In the genomic region with DNA sequence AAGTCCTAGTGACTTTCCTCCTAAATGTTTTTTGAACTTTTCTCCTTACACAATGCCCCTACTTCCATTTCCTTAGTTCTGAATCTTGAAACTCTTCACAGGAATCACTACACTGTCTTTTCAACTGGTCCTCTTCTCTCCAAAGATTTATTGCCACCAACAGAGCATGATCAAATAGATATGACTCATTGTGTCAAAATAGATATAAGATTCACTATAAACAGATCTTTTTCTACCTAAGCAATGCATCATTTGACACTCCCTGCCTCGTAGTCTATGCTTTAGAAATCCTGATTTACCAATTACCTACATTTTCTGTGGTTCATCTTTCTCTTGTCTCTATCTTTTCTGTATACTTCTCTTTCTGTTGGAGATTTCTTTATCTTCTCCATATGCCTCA, we compare ENCODE assay signal across 1 cellular context.
A peak's percentile ranks its signal among the peaks of the same experiment; 100 is the strongest.
TF ChIP-seq lines count a peak whose summit lies in the region.

No MANE protein-coding gene starts in this region.

TF ChIP-seq in SK-N-SH treated with all-trans-retinoic acid at 6 μM for 48 hours, 23 proteins besides CTCF, POLR2A, EP300 and RAD21 (continued from another document):
- peak; percentile 57; the same call in 1 of the 2 replicates for TF ChIP-seq TOX (CRISPR knock-in tag; IDR thresholded peaks at IDR 0.05; ENCODE audit: borderline replicate concordance)
